Comparison of ENCODE assay signal across 1 cellular context in the genomic region with DNA sequence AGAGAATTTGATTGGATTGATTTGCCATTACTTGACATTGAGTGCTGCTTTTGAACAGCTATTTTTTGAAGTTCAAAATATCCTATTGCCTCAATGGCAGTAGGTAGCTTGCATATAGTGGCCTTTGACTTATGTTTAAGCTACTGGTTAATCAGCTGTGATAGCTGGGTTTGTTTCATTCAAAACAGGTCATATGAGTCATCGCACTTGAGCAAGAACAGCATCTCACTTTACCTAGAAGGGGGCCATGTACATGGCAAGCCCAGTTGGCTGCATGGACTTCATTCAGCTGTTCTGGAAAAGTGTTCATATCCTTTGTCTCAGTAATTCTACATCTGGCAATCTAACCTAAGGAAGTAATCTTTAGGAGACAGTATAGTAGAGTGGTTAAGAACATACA.
TF ChIP-seq lines count a peak whose summit lies in the region.

No MANE protein-coding gene starts in this region.

TF ChIP-seq in K562, 482 proteins besides CTCF, POLR2A, EP300 and RAD21:
- TF ChIP-seq FOXM1 (IDR thresholded peaks at IDR 0.05; ENCODE audit: low read depth), result peak; percentile 22; the same call in 1 of the 2 replicates
- TF ChIP-seq FOXM1 (CRISPR knock-in tag; IDR thresholded peaks at IDR 0.05; ENCODE audit: low read depth), result no peak
- no peak for TF ChIP-seq CBX2 (IDR thresholded peaks at IDR 0.05; ENCODE audit: insufficient read depth, low read length, poor library complexity, severe bottlenecking)
- peak; percentile 68 for TF ChIP-seq DACH1 (IDR thresholded peaks at IDR 0.05; ENCODE audit: partially characterized antibody)
- TF ChIP-seq CEBPG (CRISPR knock-in tag; IDR thresholded peaks at IDR 0.05), result 0 out of 2 replicates have a peak, but pooled peaks have one; percentile 30
- TF ChIP-seq CEBPG (tag; conservative IDR thresholded peaks at IDR 0.05 in 1 of 2, IDR thresholded peaks at IDR 0.05 in 1 of 2), result no peak
- peak; percentile 59; the same call in 1 of the 2 replicates for TF ChIP-seq DPF2 (IDR thresholded peaks at IDR 0.05)
- TF ChIP-seq ARID1B (IDR thresholded peaks at IDR 0.05), result 0 out of 2 replicates have a peak, but pooled peaks have one; percentile 14
- peak; percentile 57; the same call in 1 of the 2 replicates for TF ChIP-seq EHMT2 (IDR thresholded peaks at IDR 0.05)
- TF ChIP-seq FOSL1 (tag; conservative IDR thresholded peaks at IDR 0.05), result peak; percentile 80
- TF ChIP-seq RNF2 (IDR thresholded peaks at IDR 0.05), result no peak
- TF ChIP-seq, protein P1, sequence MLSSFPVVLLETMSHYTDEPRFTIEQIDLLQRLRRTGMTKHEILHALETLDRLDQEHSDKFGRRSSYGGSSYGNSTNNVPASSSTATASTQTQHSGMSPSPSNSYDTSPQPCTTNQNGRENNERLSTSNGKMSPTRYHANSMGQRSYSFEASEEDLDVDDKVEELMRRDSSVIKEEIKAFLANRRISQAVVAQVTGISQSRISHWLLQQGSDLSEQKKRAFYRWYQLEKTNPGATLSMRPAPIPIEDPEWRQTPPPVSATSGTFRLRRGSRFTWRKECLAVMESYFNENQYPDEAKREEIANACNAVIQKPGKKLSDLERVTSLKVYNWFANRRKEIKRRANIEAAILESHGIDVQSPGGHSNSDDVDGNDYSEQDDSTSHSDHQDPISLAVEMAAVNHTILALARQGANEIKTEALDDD (IDR thresholded peaks at IDR 0.05), result peak; percentile 72
- TF ChIP-seq, protein P2, sequence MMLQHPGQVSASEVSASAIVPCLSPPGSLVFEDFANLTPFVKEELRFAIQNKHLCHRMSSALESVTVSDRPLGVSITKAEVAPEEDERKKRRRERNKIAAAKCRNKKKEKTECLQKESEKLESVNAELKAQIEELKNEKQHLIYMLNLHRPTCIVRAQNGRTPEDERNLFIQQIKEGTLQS (IDR thresholded peaks at IDR 0.05), result peak; percentile 87
- TF ChIP-seq, protein P2 (CRISPR knock-in tag; conservative IDR thresholded peaks at IDR 0.05), result no peak
- TF ChIP-seq JUN (IDR thresholded peaks at IDR 0.05; ENCODE audit: borderline replicate concordance, low read depth, low read length), result peak; percentile 66; the same call in 1 of the 2 replicates
- TF ChIP-seq JUN (CRISPR knock-in tag; IDR thresholded peaks at IDR 0.05; ENCODE audit: borderline replicate concordance), result no peak
- peak; percentile 89 for TF ChIP-seq JUND (IDR thresholded peaks at IDR 0.05; ENCODE audit: borderline replicate concordance, low read depth, low read length)
- peak; percentile 82 for TF ChIP-seq JUND (tag; IDR thresholded peaks at IDR 0.05; ENCODE audit: borderline replicate concordance, low read depth, low read length)
- TF ChIP-seq, protein P3, sequence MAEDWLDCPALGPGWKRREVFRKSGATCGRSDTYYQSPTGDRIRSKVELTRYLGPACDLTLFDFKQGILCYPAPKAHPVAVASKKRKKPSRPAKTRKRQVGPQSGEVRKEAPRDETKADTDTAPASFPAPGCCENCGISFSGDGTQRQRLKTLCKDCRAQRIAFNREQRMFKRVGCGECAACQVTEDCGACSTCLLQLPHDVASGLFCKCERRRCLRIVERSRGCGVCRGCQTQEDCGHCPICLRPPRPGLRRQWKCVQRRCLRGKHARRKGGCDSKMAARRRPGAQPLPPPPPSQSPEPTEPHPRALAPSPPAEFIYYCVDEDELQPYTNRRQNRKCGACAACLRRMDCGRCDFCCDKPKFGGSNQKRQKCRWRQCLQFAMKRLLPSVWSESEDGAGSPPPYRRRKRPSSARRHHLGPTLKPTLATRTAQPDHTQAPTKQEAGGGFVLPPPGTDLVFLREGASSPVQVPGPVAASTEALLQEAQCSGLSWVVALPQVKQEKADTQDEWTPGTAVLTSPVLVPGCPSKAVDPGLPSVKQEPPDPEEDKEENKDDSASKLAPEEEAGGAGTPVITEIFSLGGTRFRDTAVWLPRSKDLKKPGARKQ (CRISPR knock-in tag; IDR thresholded peaks at IDR 0.05), result no peak
- no peak for TF ChIP-seq ZNF316 (IDR thresholded peaks at IDR 0.05)
- no peak for TF ChIP-seq TEAD2 (tag; IDR thresholded peaks at IDR 0.05)
- TF ChIP-seq CEBPB (tag; IDR thresholded peaks at IDR 0.05), result peak; percentile 74
